3 cellular contexts compared by ENCODE assay signal in the genomic region with DNA sequence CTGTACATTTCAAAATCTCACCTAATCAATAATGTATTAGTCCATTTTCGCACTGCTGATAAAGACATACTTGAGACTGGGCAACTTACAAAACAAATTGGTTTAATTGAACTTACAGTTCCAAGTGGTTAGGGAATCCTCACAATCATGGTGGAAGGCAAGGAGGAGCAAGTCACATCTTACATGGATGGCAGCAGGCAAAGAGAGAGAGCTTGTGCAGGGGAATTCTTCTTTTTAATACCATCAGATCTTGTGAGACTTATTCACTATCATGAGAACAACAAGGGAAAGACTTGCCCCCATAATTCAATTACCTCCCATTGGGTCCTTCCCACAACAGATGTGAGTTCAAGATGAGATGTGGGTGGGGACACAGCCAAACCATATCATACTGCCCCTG. TPM values are rescaled to one million over a fixed set of nuclear protein-coding genes. Genes with fewer than 3 reads are reported as not detected.
"Had no signal": no experiment of that assay in that cellular context is flagged by ENCODE, and none has a peak within 500 bp of the region (broad histone marks: within the 10 kb centered on the region; RNA-seq: fewer than 3 reads in every experiment).

No MANE protein-coding gene starts in this region.

RNA-seq across cellular contexts. Expression of a gene that starts 47.5 kb away (rescaled TPM):
- total RNA-seq: GM23248, H1, H4 had no signal
- polyA plus RNA-seq: H1 had no signal
